Comparison of ENCODE assay signal across 14 cellular contexts in the genomic region with DNA sequence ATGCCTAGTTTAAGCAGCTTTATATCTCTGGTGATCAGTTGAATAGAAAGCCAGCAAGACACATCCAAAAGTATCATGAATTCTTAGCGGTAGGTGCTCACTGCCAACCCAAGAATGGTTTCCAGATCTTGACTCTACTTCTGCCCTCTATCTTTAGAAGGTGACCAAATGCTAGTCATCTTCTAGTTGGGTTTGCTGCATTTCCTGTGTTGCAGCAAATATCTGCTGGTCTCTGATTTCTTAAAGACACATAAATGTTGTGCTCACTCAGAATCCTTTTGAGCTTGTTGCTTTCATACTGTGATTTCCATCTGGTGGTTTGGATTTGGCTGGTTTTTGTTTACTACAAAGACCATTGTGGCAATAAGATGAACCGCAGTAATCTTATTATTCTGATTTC. TPM values are rescaled to one million over a fixed set of nuclear protein-coding genes. Genes with fewer than 3 reads are reported as not detected.
DNase-seq lines count a peak whose midpoint lies in the region; ATAC-seq and TF ChIP-seq lines count a peak whose summit lies in the region.
"Had no signal": no experiment of that assay in that cellular context is flagged by ENCODE, and none has a peak within 500 bp of the region (broad histone marks: within the 10 kb centered on the region; RNA-seq: fewer than 3 reads in every experiment).

No MANE protein-coding gene starts in this region.

- H3K9me3 ChIP-seq in skeletal muscle satellite cell (replicated peaks; ENCODE audit: low read length), result no peaks in the 10 kb centered on the region
- H3K9me3 ChIP-seq in upper lobe of left lung, result no peaks in the 10 kb centered on the region
- H3K9me3 ChIP-seq: gastrocnemius medialis, SJSA1 had no signal

- WGBS in upper lobe of left lung, 2 donors, result 83 to 88% methylated on average over 2 of the region's 2 CpGs

- TF ChIP-seq POLR2A in upper lobe of left lung (IDR thresholded peaks at IDR 0.05), result no peak

- peaks cover 67% of the 10 kb centered on the region for H3K4me1 Mint-ChIP-seq in activated naive CD4-positive, alpha-beta T cell treated with anti-CD3 and anti-CD28 coated beads, Interleukin-2, amount 10 ng/mL, durations not matched to agents 7 days and 5 days
- peaks cover 69% of the 10 kb centered on the region for H3K4me1 Mint-ChIP-seq in activated naive CD8-positive, alpha-beta T cell treated with anti-CD3 and anti-CD28 coated beads, Interleukin-2, amount 50 U/mL, for 24 hours

- H3K4me3 ChIP-seq in skeletal muscle satellite cell (ENCODE audit: low read length) (peak overlapping the region; percentile 3), upper lobe of left lung (no peak overlapping the region)
- H3K4me3 ChIP-seq: gastrocnemius medialis, SJSA1 had no signal

- H3K9ac ChIP-seq in skeletal muscle satellite cell (ENCODE audit: low read depth, low read length), result no peak overlapping the region

- peaks cover 14% of the 10 kb centered on the region for H3K4me1 ChIP-seq in skeletal muscle satellite cell (ENCODE audit: control insufficient read depth, insufficient read depth, low read length)
- peaks cover 23 to 40% (median 31%) of the 10 kb centered on the region in 4 donors for H3K4me1 ChIP-seq in upper lobe of left lung

- no peak for ATAC-seq in activated naive CD8-positive, alpha-beta T cell treated with anti-CD3 and anti-CD28 coated beads, Interleukin-2, amount 50 U/mL, for 24 hours
- ATAC-seq in upper lobe of left lung (ENCODE audit: low FRiP score in 2 of 2), result no peak
- ATAC-seq: gastrocnemius medialis had no signal

- no peak overlapping the region for H3K27ac Mint-ChIP-seq in activated naive CD4-positive, alpha-beta T cell treated with anti-CD3 and anti-CD28 coated beads, Interleukin-2, amount 10 ng/mL, durations not matched to agents 7 days and 5 days
- no peak overlapping the region for H3K27ac Mint-ChIP-seq in activated naive CD8-positive, alpha-beta T cell treated with anti-CD3 and anti-CD28 coated beads, Interleukin-2, amount 50 U/mL, for 24 hours

- H3K36me3 ChIP-seq in skeletal muscle satellite cell (ENCODE audit: insufficient read depth, low read length) (peaks cover 33% of the 10 kb centered on the region), upper lobe of left lung (peaks cover 0 to 48% (median 16%) of the 10 kb centered on the region in 4 donors)

- no peak overlapping the region for H3K27ac ChIP-seq in upper lobe of left lung
- H3K27ac ChIP-seq: dorsolateral prefrontal cortex, gastrocnemius medialis, SJSA1 had no signal

- no peak for TF ChIP-seq EP300 in upper lobe of left lung (IDR thresholded peaks at IDR 0.05)

- peak overlapping the region; percentile 50 for H3K4me3 Mint-ChIP-seq in activated naive CD4-positive, alpha-beta T cell treated with anti-CD3 and anti-CD28 coated beads, Interleukin-2, amount 10 ng/mL, durations not matched to agents 7 days and 5 days
- peak overlapping the region; percentile 98 for H3K4me3 Mint-ChIP-seq in activated naive CD8-positive, alpha-beta T cell treated with anti-CD3 and anti-CD28 coated beads, Interleukin-2, amount 50 U/mL, for 24 hours

- H3K27me3 Mint-ChIP-seq in activated naive CD4-positive, alpha-beta T cell treated with anti-CD3 and anti-CD28 coated beads, Interleukin-2, amount 10 ng/mL, durations not matched to agents 7 days and 5 days, result no peaks in the 10 kb centered on the region
- H3K27me3 Mint-ChIP-seq in activated naive CD8-positive, alpha-beta T cell treated with anti-CD3 and anti-CD28 coated beads, Interleukin-2, amount 50 U/mL, for 24 hours, result no peaks in the 10 kb centered on the region

- no peak for DNase-seq in activated naive CD4-positive, alpha-beta T cell treated with anti-CD3 and anti-CD28 coated beads, Interleukin-2, amount 10 ng/mL, durations not matched to agents 7 days and 5 days
- DNase-seq in activated naive CD4-positive, alpha-beta T cell treated with Interleukin-2 at 50 U/mL for 16 hours, result no peak
- DNase-seq in NOMO-1 treated with DMSO at 0.1 percent for 48 hours (lab: John Stamatoyannopoulos, UW; ENCODE audit: unreplicated experiment) (peak; percentile 35), AG08395 (ENCODE audit: low spot score) (no peak), upper lobe of left lung (no peak), cerebellum (ENCODE audit: low spot score) (no peak)
- no peak for DNase-seq in activated naive CD8-positive, alpha-beta T cell treated with anti-CD3 and anti-CD28 coated beads, Interleukin-2, amount 50 U/mL, for 24 hours
- DNase-seq: activated CD4-positive, alpha-beta T cell treated with anti-CD3 and anti-CD28 coated beads for 4 hours; amniotic stem cell; dorsolateral prefrontal cortex; gastrocnemius medialis; NCI-H446 treated with DMSO at 0.1 percent for 48 hours had no signal

- H3K4me2 ChIP-seq in skeletal muscle satellite cell (ENCODE audit: low read length), result peak overlapping the region; percentile 59

- TF ChIP-seq CTCF in upper lobe of left lung (IDR thresholded peaks at IDR 0.05), result no peak

- H3K27me3 ChIP-seq in skeletal muscle satellite cell (ENCODE audit: control insufficient read depth, insufficient read depth, low read length) (no peaks in the 10 kb centered on the region), upper lobe of left lung (no peaks in the 10 kb centered on the region)
- H3K27me3 ChIP-seq: dorsolateral prefrontal cortex, gastrocnemius medialis, SJSA1 had no signal

- CTCF ChIA-PET in activated naive CD4-positive, alpha-beta T cell treated with anti-CD3 and anti-CD28 coated beads, Interleukin-2, amount 10 ng/mL, durations not matched to agents 7 days and 5 days (lab: Charles Lee), result interaction anchor here (3.9 to 6.3 kb wide), 2 partner anchors 16 kb away, joined by 16 to 49 read pairs; no protein-coding TSS in a partner anchor

- no peaks in the 10 kb centered on the region for H3K9me3 Mint-ChIP-seq in activated naive CD4-positive, alpha-beta T cell treated with anti-CD3 and anti-CD28 coated beads, Interleukin-2, amount 10 ng/mL, durations not matched to agents 7 days and 5 days
- H3K9me3 Mint-ChIP-seq in activated naive CD8-positive, alpha-beta T cell treated with anti-CD3 and anti-CD28 coated beads, Interleukin-2, amount 50 U/mL, for 24 hours, result no peaks in the 10 kb centered on the region

- H3K36me3 Mint-ChIP-seq in activated naive CD4-positive, alpha-beta T cell treated with anti-CD3 and anti-CD28 coated beads, Interleukin-2, amount 10 ng/mL, durations not matched to agents 7 days and 5 days, result peaks cover 40% of the 10 kb centered on the region
- H3K36me3 Mint-ChIP-seq in activated naive CD8-positive, alpha-beta T cell treated with anti-CD3 and anti-CD28 coated beads, Interleukin-2, amount 50 U/mL, for 24 hours (ENCODE audit: low read depth), result peaks cover 58% of the 10 kb centered on the region

RNA-seq across cellular contexts. Expression of gene CDC123, which starts 2.2 kb away (rescaled TPM):
- 129 and 135 TPM in 2 replicates for total RNA-seq in skeletal muscle satellite cell (2012; rRNA removed)
- total RNA-seq in upper lobe of left lung, result 10 to 100 TPM; 19.9 to 57.5 (median 42.6) TPM
- total RNA-seq in cerebellum, result 69.6 TPM

RNA-seq across cellular contexts. Expression of gene NUDT5, which starts 2.5 kb away (rescaled TPM):
- total RNA-seq in skeletal muscle satellite cell (2012; rRNA removed), result 66.0 and 87.5 TPM in 2 replicates
- total RNA-seq in upper lobe of left lung (10 to 100 TPM; 13.5 to 50.4 (median 45.4) TPM), cerebellum (28.7 TPM)
